Comparison of ENCODE assay signal across 8 cellular contexts in the genomic region with DNA sequence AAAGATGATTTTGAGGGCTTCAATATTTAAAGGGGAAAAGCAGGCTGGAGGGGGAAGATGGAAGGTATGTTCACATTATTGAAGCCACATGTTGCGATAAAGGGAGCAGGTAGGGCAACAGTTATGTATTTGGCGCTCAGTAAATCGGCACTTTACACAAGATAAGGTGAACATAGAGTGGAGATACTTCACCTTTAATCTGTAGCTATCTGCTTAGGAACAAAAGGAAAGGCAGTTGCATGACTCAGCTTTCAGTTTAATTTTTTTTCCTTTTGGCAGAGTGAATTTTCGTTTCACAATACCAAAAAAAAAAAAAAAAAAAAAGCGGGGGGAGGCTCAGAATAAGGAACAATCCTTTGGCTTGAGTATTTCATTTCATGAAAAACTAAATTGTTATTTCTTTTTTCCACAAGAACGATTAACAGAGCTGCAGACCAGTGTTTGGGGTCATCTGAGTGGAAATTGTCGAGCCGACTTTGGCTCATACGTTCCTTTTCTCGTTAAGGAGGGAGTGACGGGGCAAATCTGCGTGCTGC. TPM values are rescaled to one million over a fixed set of nuclear protein-coding genes. Genes with fewer than 3 reads are reported as not detected.
A peak's percentile ranks its signal among the peaks of the same experiment; 100 is the strongest.
DNase-seq lines count a peak whose midpoint lies in the region; ATAC-seq and TF ChIP-seq lines count a peak whose summit lies in the region.

No MANE protein-coding gene starts in this region.

- WGBS in iPS DF 6.9 (ENCODE audit: insufficient coverage, insufficient read length): no CpG with 5 or more reads among the region's 12 CpGs

- H3K27me3 ChIP-seq in Caco-2 (replicated peaks; ENCODE audit: control insufficient read depth, insufficient read depth, low read length) (no peaks in the 10 kb centered on the region), HUES6 (ENCODE audit: control insufficient read depth, insufficient read depth, low read length) (peaks cover 9% of the 10 kb centered on the region), iPS DF 6.9 (ENCODE audit: control insufficient read depth, insufficient read depth, low read length) (no peaks in the 10 kb centered on the region; the same call in 1 of the 2 replicates)

- H3K27ac ChIP-seq in HUES6 (ENCODE audit: low read depth, low read length) (peak overlapping the region; percentile 58), iPS DF 6.9 (ENCODE audit: low read length) (no peak overlapping the region), skin epidermis (peak overlapping the region; percentile 78 to 100 (median 96))

- DNase-seq in Caco-2 (peak in 1 of 2 experiments; percentile 25), iPS DF 6.9 (ENCODE audit: low read depth, low spot score) (no peak), GM13976 (ENCODE audit: low spot score) (no peak)
- no peak for DNase-seq in activated CD4-positive, alpha-beta T cell treated with anti-CD3 and anti-CD28 coated beads, Interleukin-2, amount 50 U/mL, for 48 hours

- TF ChIP-seq CTCF in Caco-2 (IDR thresholded peaks at IDR 0.05; ENCODE audit: insufficient read depth in 1 of 2, low read depth in 1 of 2, low read length in 1 of 2, severe bottlenecking in 1 of 2, unreplicated experiment in 1 of 2) (no peak), GM13976 (IDR thresholded peaks at IDR 0.05; ENCODE audit: borderline replicate concordance, control extremely low read depth, extremely low read depth, insufficient read depth, missing control alignments) (no peak)

- H3K9me3 Mint-ChIP-seq in Caco-2 (ENCODE audit: unreplicated experiment): peaks cover 19% of the 10 kb centered on the region
- H3K9me3 Mint-ChIP-seq in activated T-helper 17 cell treated with anti-CD3 and anti-CD28 coated beads, Interleukin-2, amount 50 U/mL, for 72 hours: peaks cover 7% of the 10 kb centered on the region

- H3K9ac ChIP-seq in HUES6 (ENCODE audit: low read length): peak overlapping the region; percentile 87

- H3K27ac Mint-ChIP-seq in Caco-2 (ENCODE audit: unreplicated experiment): peak overlapping the region; percentile 91
- H3K27ac Mint-ChIP-seq in activated T-helper 17 cell treated with anti-CD3 and anti-CD28 coated beads, Interleukin-2, amount 50 U/mL, for 72 hours: peak overlapping the region; percentile 94

- H3K4me1 Mint-ChIP-seq in Caco-2 (ENCODE audit: low read depth, unreplicated experiment): peaks cover 30% of the 10 kb centered on the region
- peaks cover 24% of the 10 kb centered on the region for H3K4me1 Mint-ChIP-seq in activated T-helper 17 cell treated with anti-CD3 and anti-CD28 coated beads, Interleukin-2, amount 50 U/mL, for 72 hours

- no TSS peak for BruUV-seq in Caco-2 (replicated peaks; lab: Mats Ljungman, UMichigan)

- H3K36me3 Mint-ChIP-seq in Caco-2 (ENCODE audit: insufficient read depth, unreplicated experiment): peaks cover 39% of the 10 kb centered on the region
- no peaks in the 10 kb centered on the region for H3K36me3 Mint-ChIP-seq in activated T-helper 17 cell treated with anti-CD3 and anti-CD28 coated beads, Interleukin-2, amount 50 U/mL, for 72 hours (ENCODE audit: low read depth)

- ATAC-seq in activated T-helper 17 cell treated with anti-CD3 and anti-CD28 coated beads, Interleukin-2, amount 50 U/mL, for 72 hours (replicated peaks): no peak
- no peak for ATAC-seq in HG02759 (IDR thresholded peaks at IDR 0.05; ENCODE audit: unreplicated experiment)

- no peaks in the 10 kb centered on the region for H3K27me3 Mint-ChIP-seq in Caco-2 (ENCODE audit: insufficient read depth, unreplicated experiment)
- H3K27me3 Mint-ChIP-seq in activated T-helper 17 cell treated with anti-CD3 and anti-CD28 coated beads, Interleukin-2, amount 50 U/mL, for 72 hours: no peaks in the 10 kb centered on the region

- in situ Hi-C loops in GM13976 (cut with MboI; ENCODE audit: low sequenced_read_pairs, unreplicated experiment): no loop called here

- H3K4me1 ChIP-seq in Caco-2 (peaks cover 22% of the 10 kb centered on the region), HUES6 (ENCODE audit: control insufficient read depth, insufficient read depth, low read length) (peaks cover 19% of the 10 kb centered on the region; the same call in 1 of the 2 replicates), iPS DF 6.9 (ENCODE audit: control insufficient read depth, insufficient read depth, low read length) (peaks cover 9% of the 10 kb centered on the region)

- H3K36me3 ChIP-seq in Caco-2 (ENCODE audit: control insufficient read depth, insufficient read depth, low read length) (no peaks in the 10 kb centered on the region), HUES6 (ENCODE audit: control insufficient read depth, insufficient read depth, low read length) (no peaks in the 10 kb centered on the region), iPS DF 6.9 (ENCODE audit: control insufficient read depth, insufficient read depth, low read length) (no peaks in the 10 kb centered on the region)

- H3K4me3 Mint-ChIP-seq in Caco-2 (ENCODE audit: unreplicated experiment): peak overlapping the region; percentile 96
- H3K4me3 Mint-ChIP-seq in activated T-helper 17 cell treated with anti-CD3 and anti-CD28 coated beads, Interleukin-2, amount 50 U/mL, for 72 hours: peak overlapping the region; percentile 87

- intact Hi-C loops in Caco-2 (cut with micrococcal nuclease; ENCODE audit: unreplicated experiment): no loop called here

- POLR2A ChIA-PET in Caco-2 (lab: Charles Lee): interaction anchor here (0.6 kb wide), 3 partner anchors 119 to 532 kb away, joined by 3 to 4 read pairs (median 3); no protein-coding TSS in a partner anchor

- H3K9me3 ChIP-seq in Caco-2 (peaks cover 3% of the 10 kb centered on the region), HUES6 (ENCODE audit: control insufficient read depth, insufficient read depth, low read depth, low read length) (peaks cover 4% of the 10 kb centered on the region; the same call in 1 of the 2 replicates), iPS DF 6.9 (ENCODE audit: control insufficient read depth, insufficient read depth, low read length) (no peaks in the 10 kb centered on the region)

- H3K4me3 ChIP-seq in Caco-2 (ENCODE audit: low read depth, low read length) (peak overlapping the region; percentile 66), HUES6 (ENCODE audit: low read depth, low read length) (peak overlapping the region; percentile 77), iPS DF 6.9 (ENCODE audit: low read length) (peak overlapping the region; percentile 36; the same call in 1 of the 2 replicates), skin epidermis (peak overlapping the region; percentile 64 to 88 (median 77))

- CTCF ChIA-PET in Caco-2 (lab: Charles Lee): interaction anchor here (0.8 kb wide), 1 partner anchor 27 kb away, joined by 4 read pairs; no protein-coding TSS in a partner anchor

RNA-seq across cellular contexts. Expression of a gene that starts 1.1 kb away (rescaled TPM):
- 50.0 and 57.2 TPM in 2 replicates for total RNA-seq in Caco-2 (2022)
- total RNA-seq in activated T-helper 17 cell treated with anti-CD3 and anti-CD28 coated beads, Interleukin-2, amount 50 U/mL, for 72 hours: 10 to 100 TPM; 28.8 to 43.1 TPM
